ENCODE assay signal across 15 cellular contexts in the genomic region with DNA sequence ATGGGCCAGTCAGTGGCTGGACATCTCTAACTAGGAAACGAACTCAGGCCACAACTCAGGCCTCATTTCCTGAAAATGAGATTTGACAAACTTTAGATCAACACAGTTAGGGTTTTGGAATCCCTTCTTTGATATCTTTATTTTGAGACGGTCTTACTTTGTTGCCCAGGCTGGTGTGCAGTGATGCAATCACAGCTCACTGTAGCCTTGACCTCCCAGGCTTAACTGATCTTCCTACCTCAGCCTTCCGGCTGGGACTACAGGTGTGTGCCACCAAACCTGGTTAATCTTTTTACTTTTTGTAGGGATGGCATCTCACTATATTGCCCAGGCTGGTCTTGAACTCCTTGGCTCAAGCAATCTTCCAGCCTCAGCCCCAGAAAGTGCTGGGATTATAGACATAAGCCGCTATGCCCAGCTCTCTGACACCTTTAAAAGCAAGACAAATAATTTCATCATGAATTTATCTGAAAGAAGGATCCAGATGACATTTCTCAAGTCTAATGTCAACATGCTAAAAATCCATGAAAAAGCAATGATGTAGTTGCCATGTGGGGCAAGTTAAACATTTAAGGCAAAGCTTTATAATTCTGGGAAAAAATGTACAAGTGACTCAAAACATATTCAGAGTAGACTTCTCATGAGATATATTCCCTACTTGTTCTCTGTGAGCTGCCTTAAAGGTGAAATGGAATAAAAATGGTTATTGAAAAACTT.
A peak's percentile ranks its signal among the peaks of the same experiment; 100 is the strongest.
DNase-seq lines count a peak whose midpoint lies in the region; ATAC-seq and TF ChIP-seq lines count a peak whose summit lies in the region.
"Had no signal": no experiment of that assay in that cellular context is flagged by ENCODE, and none has a peak within 500 bp of the region (broad histone marks: within the 10 kb centered on the region; RNA-seq: fewer than 3 reads in every experiment).

No MANE protein-coding gene starts in this region.

- H2BK5ac ChIP-seq in mesenchymal stem cell (ENCODE audit: low read depth, low read length, poor library complexity, severe bottlenecking), result peak overlapping the region; percentile 50

- intact Hi-C loops in natural killer cell (cut with micrococcal nuclease), result no loop called here

- no peak overlapping the region for H3K4ac ChIP-seq in mesenchymal stem cell (ENCODE audit: low read depth in 1 of 2, low read length in 2 of 2)

- no peaks in the 10 kb centered on the region for H3K9me3 Mint-ChIP-seq in natural killer cell

- H4K8ac ChIP-seq in mesenchymal stem cell (ENCODE audit: low read length), result no peak overlapping the region

- no peak overlapping the region for H3K23ac ChIP-seq in mesenchymal stem cell (ENCODE audit: low read length in 2 of 2)

- DNase-seq in brain microvascular endothelial cell, result no peak
- no peak for DNase-seq in mesenchymal stem cell
- DNase-seq in Karpas-422, result no peak
- no peak for DNase-seq in natural killer cell
- DNase-seq in T-helper 1 cell, result no peak
- DNase-seq: activated CD4-positive, alpha-beta memory T cell treated with anti-CD3 and anti-CD28 coated beads for 36 hours; DMS79; NCI-H1436; NCI-H524 treated with DMSO at 0.1 percent for 48 hours had no signal

- peaks cover 30 to 77% (median 49%) of the 10 kb centered on the region in 10 experiments for H3K4me1 ChIP-seq in BLaER1 treated with 17β-estradiol and CSF1 and Interleukin-3, amounts not matched to agents 10 nM and 100 nM
- H3K4me1 ChIP-seq in mesenchymal stem cell (ENCODE audit: control insufficient read depth, insufficient read depth, low read depth, low read length), result peaks cover 15% of the 10 kb centered on the region
- no peaks in the 10 kb centered on the region for H3K4me1 ChIP-seq in Karpas-422 (ENCODE audit: low read length)
- H3K4me1 ChIP-seq: parathyroid adenoma had no signal

- peaks cover 0 to 18% (median 9%) of the 10 kb centered on the region in 11 experiments; a peak in 10 of 22 replicates for H3K9me3 ChIP-seq in BLaER1 treated with 17β-estradiol and CSF1 and Interleukin-3, amounts not matched to agents 10 nM and 100 nM (replicated peaks in 1 of 11)
- peaks cover 5% of the 10 kb centered on the region for H3K9me3 ChIP-seq in mesenchymal stem cell (ENCODE audit: control insufficient read depth, low read length)
- H3K9me3 ChIP-seq in Karpas-422 (ENCODE audit: low read length), result no peaks in the 10 kb centered on the region

- H2AFZ ChIP-seq in mesenchymal stem cell (ENCODE audit: low read depth, low read length) (no peak overlapping the region), Karpas-422 (ENCODE audit: low read length) (no peak overlapping the region)
- H2AFZ ChIP-seq: parathyroid adenoma had no signal

- peaks cover 5% of the 10 kb centered on the region in 2 donors for H3K4me1 Mint-ChIP-seq in natural killer cell

- H3K36me3 Mint-ChIP-seq in natural killer cell, result no peaks in the 10 kb centered on the region
- H3K36me3 Mint-ChIP-seq: activated CD4-positive, alpha-beta memory T cell treated with anti-CD3 and anti-CD28 coated beads for 36 hours had no signal

- in situ Hi-C loops in brain microvascular endothelial cell (cut with HindIII; ENCODE audit: low pct_ligation_motif_present, low sequenced_read_pairs), result no loop called here

- H3K79me1 ChIP-seq in mesenchymal stem cell (replicated peaks; ENCODE audit: low read length, poor library complexity, severe bottlenecking), result peaks cover 7% of the 10 kb centered on the region

- H2BK15ac ChIP-seq in mesenchymal stem cell (ENCODE audit: low read depth, poor library complexity, severe bottlenecking), result no peak overlapping the region

- TF ChIP-seq CTCF in brain microvascular endothelial cell (IDR thresholded peaks at IDR 0.05; ENCODE audit: low read depth, low read length, missing control alignments) (no peak), natural killer cell (IDR thresholded peaks at IDR 0.05) (no peak)

- no peaks in the 10 kb centered on the region for H3K79me2 ChIP-seq in Karpas-422 (ENCODE audit: low read length)
- H3K79me2 ChIP-seq: parathyroid adenoma had no signal

- no peak overlapping the region for H3K4me3 Mint-ChIP-seq in natural killer cell
- H3K4me3 Mint-ChIP-seq: activated CD4-positive, alpha-beta memory T cell treated with anti-CD3 and anti-CD28 coated beads for 36 hours; brain had no signal

- H3K36me3 ChIP-seq in BLaER1 treated with 17β-estradiol and CSF1 and Interleukin-3, amounts not matched to agents 10 nM and 100 nM, result peaks cover 26 to 94% (median 72%) of the 10 kb centered on the region in 11 experiments; a peak in 21 of 22 replicates
- peaks cover 31% of the 10 kb centered on the region for H3K36me3 ChIP-seq in brain microvascular endothelial cell (replicated peaks)
- peaks cover 6 to 62% of the 10 kb centered on the region in 2 experiments for H3K36me3 ChIP-seq in mesenchymal stem cell (ENCODE audit: control insufficient read depth in 1 of 2, insufficient read depth in 2 of 2, low read depth in 1 of 2, low read length in 2 of 2)
- H3K36me3 ChIP-seq in Karpas-422 (ENCODE audit: insufficient read depth, low read length), result no peaks in the 10 kb centered on the region

- H3K27me3 ChIP-seq in BLaER1 treated with 17β-estradiol and CSF1 and Interleukin-3, amounts not matched to agents 10 nM and 100 nM, result no peaks in the 10 kb centered on the region
- H3K27me3 ChIP-seq in brain microvascular endothelial cell (replicated peaks) (no peaks in the 10 kb centered on the region), mesenchymal stem cell (ENCODE audit: control insufficient read depth in 1 of 2, insufficient read depth in 1 of 2, low read length in 2 of 2) (no peaks in the 10 kb centered on the region), Karpas-422 (ENCODE audit: low read length) (no peaks in the 10 kb centered on the region)

- no peak overlapping the region for H2BK12ac ChIP-seq in mesenchymal stem cell (ENCODE audit: low read length in 2 of 2)

- no peak overlapping the region for H3K18ac ChIP-seq in mesenchymal stem cell (ENCODE audit: low read depth in 1 of 2, low read length in 2 of 2)

- peak overlapping the region; percentile 62 to 83 (median 78) for H3K27ac ChIP-seq in BLaER1 treated with 17β-estradiol and CSF1 and Interleukin-3, amounts not matched to agents 10 nM and 100 nM
- H3K27ac ChIP-seq in brain microvascular endothelial cell (peak overlapping the region; percentile 46), mesenchymal stem cell (ENCODE audit: low read length, poor library complexity, severe bottlenecking) (peak overlapping the region; percentile 87), Karpas-422 (ENCODE audit: low read length) (no peak overlapping the region)
- H3K27ac ChIP-seq: parathyroid adenoma had no signal

- H3K4me2 ChIP-seq in BLaER1 treated with 17β-estradiol and CSF1 and Interleukin-3, amounts not matched to agents 10 nM and 100 nM, result peak overlapping the region; percentile 56 to 88 (median 79)
- no peak overlapping the region for H3K4me2 ChIP-seq in mesenchymal stem cell (ENCODE audit: low read length, poor library complexity, severe bottlenecking)
- no peak overlapping the region for H3K4me2 ChIP-seq in Karpas-422 (ENCODE audit: low read depth, low read length, poor library complexity, severe bottlenecking)

- H3K14ac ChIP-seq in mesenchymal stem cell (ENCODE audit: low read length in 2 of 2), result no peak overlapping the region

- H3K9me2 ChIP-seq in Karpas-422 (replicated peaks; ENCODE audit: insufficient read depth, low read length), result no peaks in the 10 kb centered on the region

- H3K9ac ChIP-seq in BLaER1 treated with 17β-estradiol and CSF1 and Interleukin-3, amounts not matched to agents 10 nM and 100 nM, result peak overlapping the region; percentile 0 to 62 (median 49); a peak in 18 of 22 replicates
- no peak overlapping the region for H3K9ac ChIP-seq in mesenchymal stem cell (ENCODE audit: low read length)
- no peak overlapping the region for H3K9ac ChIP-seq in Karpas-422 (ENCODE audit: low read length)
- H3K9ac ChIP-seq: parathyroid adenoma had no signal

- WGBS in mesenchymal stem cell, result 100% methylated on average over 4 of the region's 4 CpGs

- no peaks in the 10 kb centered on the region for H4K20me1 ChIP-seq in BLaER1 treated with 17β-estradiol and CSF1 and Interleukin-3, amounts not matched to agents 10 nM and 100 nM
- H4K20me1 ChIP-seq in Karpas-422 (ENCODE audit: insufficient read depth, low read depth, low read length), result no peaks in the 10 kb centered on the region

- H2AK5ac ChIP-seq in mesenchymal stem cell (ENCODE audit: low read length, severe bottlenecking), result peak overlapping the region; percentile 61

- no peak overlapping the region for H2BK120ac ChIP-seq in mesenchymal stem cell (ENCODE audit: low read depth, low read length)

- H3K4me3 ChIP-seq in BLaER1 treated with 17β-estradiol and CSF1 and Interleukin-3, amounts not matched to agents 10 nM and 100 nM, result peak overlapping the region in 6 of 10 experiments; percentile 6 to 35 (median 32); a peak in 7 of 20 replicates
- H3K4me3 ChIP-seq in brain microvascular endothelial cell (ENCODE audit: low read depth, low read length) (no peak overlapping the region), mesenchymal stem cell (ENCODE audit: insufficient read depth in 1 of 2, low read depth in 1 of 2, low read length in 2 of 2) (no peak overlapping the region), Karpas-422 (ENCODE audit: low read length) (no peak overlapping the region)

- peaks cover 0 to 7% of the 10 kb centered on the region in 2 donors for H3K27me3 Mint-ChIP-seq in natural killer cell (ENCODE audit: low read depth in 2 of 2)
- H3K27me3 Mint-ChIP-seq: brain, IgD-negative memory B cell had no signal

- H3K27ac Mint-ChIP-seq in natural killer cell, result no peak overlapping the region
- H3K27ac Mint-ChIP-seq: activated CD4-positive, alpha-beta memory T cell treated with anti-CD3 and anti-CD28 coated beads for 36 hours; IgD-negative memory B cell had no signal

- ATAC-seq in GM21390 (IDR thresholded peaks at IDR 0.05; ENCODE audit: unreplicated experiment) (peak; percentile 1), HG02798 (IDR thresholded peaks at IDR 0.05; ENCODE audit: poor library complexity, unreplicated experiment) (no peak), natural killer cell (no peak)

- no peak overlapping the region for H4K91ac ChIP-seq in mesenchymal stem cell (ENCODE audit: low read length)

Comparison
In these comparisons a context has a peak if more than half of its experiments do, and no peak if none do; other contexts are left out.
1. H3K4me2 ChIP-seq: peak in BLaER1 treated with 17β-estradiol and CSF1 and Interleukin-3, amounts not matched to agents 10 nM and 100 nM (11 of 11); none in mesenchymal stem cell (single experiment) and Karpas-422 (single experiment).
2. H3K4me3 ChIP-seq: peak in BLaER1 treated with 17β-estradiol and CSF1 and Interleukin-3, amounts not matched to agents 10 nM and 100 nM (6 of 10); none in brain microvascular endothelial cell (single experiment), mesenchymal stem cell (0 of 2) and Karpas-422 (single experiment).
3. H3K9ac ChIP-seq: peak in BLaER1 treated with 17β-estradiol and CSF1 and Interleukin-3, amounts not matched to agents 10 nM and 100 nM (11 of 11); none in mesenchymal stem cell (single experiment) and Karpas-422 (single experiment).